Comparison of ENCODE assay signal across 1 cellular context in the genomic region with DNA sequence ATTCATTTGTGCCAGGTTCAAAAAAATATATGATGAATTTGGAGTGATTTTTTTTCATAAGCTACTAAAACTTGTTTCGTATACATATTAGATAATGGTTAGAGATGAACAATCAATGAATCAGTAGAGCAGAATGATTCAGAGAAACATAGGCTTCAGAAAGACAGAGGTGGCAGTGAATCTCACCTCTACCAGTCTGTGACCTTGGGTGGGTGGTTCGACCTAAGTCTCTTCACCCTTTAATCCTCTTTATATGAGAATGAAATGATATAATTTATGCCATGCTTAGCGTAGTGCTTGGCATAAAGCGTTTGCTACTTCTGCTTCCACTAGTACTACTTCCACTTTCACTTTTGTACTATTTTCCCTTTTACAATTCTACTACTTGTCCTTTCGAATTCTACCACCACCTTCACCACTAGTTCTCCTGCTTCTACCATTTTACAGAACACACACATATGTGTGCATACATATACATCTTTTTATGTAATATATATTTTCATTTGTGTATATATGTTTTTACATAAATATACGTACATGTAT.
TF ChIP-seq lines count a peak whose summit lies in the region.

No MANE protein-coding gene starts in this region.

TF ChIP-seq in liver, 16 proteins besides CTCF, POLR2A, EP300 and RAD21:
- TF ChIP-seq, protein P1, sequence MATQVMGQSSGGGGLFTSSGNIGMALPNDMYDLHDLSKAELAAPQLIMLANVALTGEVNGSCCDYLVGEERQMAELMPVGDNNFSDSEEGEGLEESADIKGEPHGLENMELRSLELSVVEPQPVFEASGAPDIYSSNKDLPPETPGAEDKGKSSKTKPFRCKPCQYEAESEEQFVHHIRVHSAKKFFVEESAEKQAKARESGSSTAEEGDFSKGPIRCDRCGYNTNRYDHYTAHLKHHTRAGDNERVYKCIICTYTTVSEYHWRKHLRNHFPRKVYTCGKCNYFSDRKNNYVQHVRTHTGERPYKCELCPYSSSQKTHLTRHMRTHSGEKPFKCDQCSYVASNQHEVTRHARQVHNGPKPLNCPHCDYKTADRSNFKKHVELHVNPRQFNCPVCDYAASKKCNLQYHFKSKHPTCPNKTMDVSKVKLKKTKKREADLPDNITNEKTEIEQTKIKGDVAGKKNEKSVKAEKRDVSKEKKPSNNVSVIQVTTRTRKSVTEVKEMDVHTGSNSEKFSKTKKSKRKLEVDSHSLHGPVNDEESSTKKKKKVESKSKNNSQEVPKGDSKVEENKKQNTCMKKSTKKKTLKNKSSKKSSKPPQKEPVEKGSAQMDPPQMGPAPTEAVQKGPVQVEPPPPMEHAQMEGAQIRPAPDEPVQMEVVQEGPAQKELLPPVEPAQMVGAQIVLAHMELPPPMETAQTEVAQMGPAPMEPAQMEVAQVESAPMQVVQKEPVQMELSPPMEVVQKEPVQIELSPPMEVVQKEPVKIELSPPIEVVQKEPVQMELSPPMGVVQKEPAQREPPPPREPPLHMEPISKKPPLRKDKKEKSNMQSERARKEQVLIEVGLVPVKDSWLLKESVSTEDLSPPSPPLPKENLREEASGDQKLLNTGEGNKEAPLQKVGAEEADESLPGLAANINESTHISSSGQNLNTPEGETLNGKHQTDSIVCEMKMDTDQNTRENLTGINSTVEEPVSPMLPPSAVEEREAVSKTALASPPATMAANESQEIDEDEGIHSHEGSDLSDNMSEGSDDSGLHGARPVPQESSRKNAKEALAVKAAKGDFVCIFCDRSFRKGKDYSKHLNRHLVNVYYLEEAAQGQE (IDR thresholded peaks at IDR 0.05): no peak
- peak; percentile 1 for TF ChIP-seq FOXA2 (IDR thresholded peaks at IDR 0.05)
- TF ChIP-seq, protein P2, sequence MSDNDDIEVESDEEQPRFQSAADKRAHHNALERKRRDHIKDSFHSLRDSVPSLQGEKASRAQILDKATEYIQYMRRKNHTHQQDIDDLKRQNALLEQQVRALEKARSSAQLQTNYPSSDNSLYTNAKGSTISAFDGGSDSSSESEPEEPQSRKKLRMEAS (IDR thresholded peaks at IDR 0.05): no peak
- peak in 1 of 2 donors; percentile 1 for TF ChIP-seq GABPA (IDR thresholded peaks at IDR 0.05 in 1 of 2, conservative IDR thresholded peaks at IDR 0.05 in 1 of 2)
- TF ChIP-seq RXRA (IDR thresholded peaks at IDR 0.05): no peak
- no peak for TF ChIP-seq EGR1 (IDR thresholded peaks at IDR 0.05; ENCODE audit: low read depth in 2 of 2)
- TF ChIP-seq, protein P3, sequence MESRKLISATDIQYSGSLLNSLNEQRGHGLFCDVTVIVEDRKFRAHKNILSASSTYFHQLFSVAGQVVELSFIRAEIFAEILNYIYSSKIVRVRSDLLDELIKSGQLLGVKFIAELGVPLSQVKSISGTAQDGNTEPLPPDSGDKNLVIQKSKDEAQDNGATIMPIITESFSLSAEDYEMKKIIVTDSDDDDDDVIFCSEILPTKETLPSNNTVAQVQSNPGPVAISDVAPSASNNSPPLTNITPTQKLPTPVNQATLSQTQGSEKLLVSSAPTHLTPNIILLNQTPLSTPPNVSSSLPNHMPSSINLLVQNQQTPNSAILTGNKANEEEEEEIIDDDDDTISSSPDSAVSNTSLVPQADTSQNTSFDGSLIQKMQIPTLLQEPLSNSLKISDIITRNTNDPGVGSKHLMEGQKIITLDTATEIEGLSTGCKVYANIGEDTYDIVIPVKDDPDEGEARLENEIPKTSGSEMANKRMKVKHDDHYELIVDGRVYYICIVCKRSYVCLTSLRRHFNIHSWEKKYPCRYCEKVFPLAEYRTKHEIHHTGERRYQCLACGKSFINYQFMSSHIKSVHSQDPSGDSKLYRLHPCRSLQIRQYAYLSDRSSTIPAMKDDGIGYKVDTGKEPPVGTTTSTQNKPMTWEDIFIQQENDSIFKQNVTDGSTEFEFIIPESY (IDR thresholded peaks at IDR 0.05): no peak
- peak; percentile 12 for TF ChIP-seq YY1 (IDR thresholded peaks at IDR 0.05)
- TF ChIP-seq HNF4G (IDR thresholded peaks at IDR 0.05): no peak
- no peak for TF ChIP-seq NR2F2 (IDR thresholded peaks at IDR 0.05)
